ENCODE assay signal across 1 cellular context in the genomic region with DNA sequence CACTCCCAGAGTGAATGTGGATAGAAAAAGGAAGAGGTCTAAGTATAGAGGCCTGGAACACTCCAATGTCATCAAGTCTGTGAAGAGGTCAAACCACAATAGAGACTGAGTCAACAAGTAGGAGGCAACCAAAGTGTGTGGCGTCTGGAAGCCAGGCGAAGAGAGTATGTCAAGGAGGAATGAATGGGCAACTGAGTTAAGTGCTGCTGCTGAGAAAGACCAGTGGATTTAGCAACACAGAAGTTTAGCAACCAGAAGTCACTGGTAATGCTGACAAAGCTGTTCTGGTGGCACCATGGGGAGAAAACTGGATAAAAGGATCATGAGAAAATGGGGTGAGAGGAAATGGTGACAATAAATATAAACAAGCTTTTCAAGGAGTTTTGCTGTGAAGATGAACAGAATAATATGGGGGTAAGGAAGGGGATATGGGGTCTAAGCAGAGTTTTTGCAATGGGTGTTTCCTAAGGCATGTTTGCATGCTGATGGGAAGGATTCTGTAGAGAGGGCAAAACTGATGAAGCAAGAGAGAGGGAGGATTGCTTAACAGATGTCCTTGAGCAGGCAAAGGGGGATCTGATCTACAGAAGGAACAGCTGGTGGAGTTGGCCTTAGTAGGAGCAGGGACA.
TF ChIP-seq lines count a peak whose summit lies in the region.

No MANE protein-coding gene starts in this region.

TF ChIP-seq in K562, 482 proteins besides CTCF, POLR2A, EP300 and RAD21 (continued from another document and continues in another):
- TF ChIP-seq, protein P1, sequence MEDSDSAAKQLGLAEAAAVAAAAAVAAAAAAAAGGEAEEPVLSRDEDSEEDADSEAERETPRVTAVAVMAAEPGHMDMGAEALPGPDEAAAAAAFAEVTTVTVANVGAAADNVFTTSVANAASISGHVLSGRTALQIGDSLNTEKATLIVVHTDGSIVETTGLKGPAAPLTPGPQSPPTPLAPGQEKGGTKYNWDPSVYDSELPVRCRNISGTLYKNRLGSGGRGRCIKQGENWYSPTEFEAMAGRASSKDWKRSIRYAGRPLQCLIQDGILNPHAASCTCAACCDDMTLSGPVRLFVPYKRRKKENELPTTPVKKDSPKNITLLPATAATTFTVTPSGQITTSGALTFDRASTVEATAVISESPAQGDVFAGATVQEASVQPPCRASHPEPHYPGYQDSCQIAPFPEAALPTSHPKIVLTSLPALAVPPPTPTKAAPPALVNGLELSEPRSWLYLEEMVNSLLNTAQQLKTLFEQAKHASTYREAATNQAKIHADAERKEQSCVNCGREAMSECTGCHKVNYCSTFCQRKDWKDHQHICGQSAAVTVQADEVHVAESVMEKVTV (CRISPR knock-in tag; IDR thresholded peaks at IDR 0.05) = no peak
- TF ChIP-seq, protein P2, sequence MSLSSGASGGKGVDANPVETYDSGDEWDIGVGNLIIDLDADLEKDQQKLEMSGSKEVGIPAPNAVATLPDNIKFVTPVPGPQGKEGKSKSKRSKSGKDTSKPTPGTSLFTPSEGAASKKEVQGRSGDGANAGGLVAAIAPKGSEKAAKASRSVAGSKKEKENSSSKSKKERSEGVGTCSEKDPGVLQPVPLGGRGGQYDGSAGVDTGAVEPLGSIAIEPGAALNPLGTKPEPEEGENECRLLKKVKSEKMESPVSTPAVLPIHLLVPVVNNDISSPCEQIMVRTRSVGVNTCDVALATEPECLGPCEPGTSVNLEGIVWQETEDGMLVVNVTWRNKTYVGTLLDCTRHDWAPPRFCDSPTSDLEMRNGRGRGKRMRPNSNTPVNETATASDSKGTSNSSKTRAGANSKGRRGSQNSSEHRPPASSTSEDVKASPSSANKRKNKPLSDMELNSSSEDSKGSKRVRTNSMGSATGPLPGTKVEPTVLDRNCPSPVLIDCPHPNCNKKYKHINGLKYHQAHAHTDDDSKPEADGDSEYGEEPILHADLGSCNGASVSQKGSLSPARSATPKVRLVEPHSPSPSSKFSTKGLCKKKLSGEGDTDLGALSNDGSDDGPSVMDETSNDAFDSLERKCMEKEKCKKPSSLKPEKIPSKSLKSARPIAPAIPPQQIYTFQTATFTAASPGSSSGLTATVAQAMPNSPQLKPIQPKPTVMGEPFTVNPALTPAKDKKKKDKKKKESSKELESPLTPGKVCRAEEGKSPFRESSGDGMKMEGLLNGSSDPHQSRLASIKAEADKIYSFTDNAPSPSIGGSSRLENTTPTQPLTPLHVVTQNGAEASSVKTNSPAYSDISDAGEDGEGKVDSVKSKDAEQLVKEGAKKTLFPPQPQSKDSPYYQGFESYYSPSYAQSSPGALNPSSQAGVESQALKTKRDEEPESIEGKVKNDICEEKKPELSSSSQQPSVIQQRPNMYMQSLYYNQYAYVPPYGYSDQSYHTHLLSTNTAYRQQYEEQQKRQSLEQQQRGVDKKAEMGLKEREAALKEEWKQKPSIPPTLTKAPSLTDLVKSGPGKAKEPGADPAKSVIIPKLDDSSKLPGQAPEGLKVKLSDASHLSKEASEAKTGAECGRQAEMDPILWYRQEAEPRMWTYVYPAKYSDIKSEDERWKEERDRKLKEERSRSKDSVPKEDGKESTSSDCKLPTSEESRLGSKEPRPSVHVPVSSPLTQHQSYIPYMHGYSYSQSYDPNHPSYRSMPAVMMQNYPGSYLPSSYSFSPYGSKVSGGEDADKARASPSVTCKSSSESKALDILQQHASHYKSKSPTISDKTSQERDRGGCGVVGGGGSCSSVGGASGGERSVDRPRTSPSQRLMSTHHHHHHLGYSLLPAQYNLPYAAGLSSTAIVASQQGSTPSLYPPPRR (CRISPR knock-in tag; IDR thresholded peaks at IDR 0.05; ENCODE audit: borderline replicate concordance) = no peak
- TF ChIP-seq GABPA (tag; conservative IDR thresholded peaks at IDR 0.05; ENCODE audit: low read depth) = no peak
- peak; percentile 17; the same call in 1 of the 2 replicates for TF ChIP-seq NR2C1 (IDR thresholded peaks at IDR 0.05)
- TF ChIP-seq NR2C1 (tag; IDR thresholded peaks at IDR 0.05) = no peak; the same call in 1 of the 2 replicates
- no peak for TF ChIP-seq ETS2 (tag; IDR thresholded peaks at IDR 0.05; ENCODE audit: borderline replicate concordance, poor library complexity, severe bottlenecking)
- TF ChIP-seq TAF15 (IDR thresholded peaks at IDR 0.05; ENCODE audit: low read depth, low read length) = no peak
- no peak for TF ChIP-seq PTTG1 (tag; IDR thresholded peaks at IDR 0.05; ENCODE audit: low read depth)
- TF ChIP-seq, protein P3, sequence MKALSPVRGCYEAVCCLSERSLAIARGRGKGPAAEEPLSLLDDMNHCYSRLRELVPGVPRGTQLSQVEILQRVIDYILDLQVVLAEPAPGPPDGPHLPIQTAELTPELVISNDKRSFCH (CRISPR knock-in tag; IDR thresholded peaks at IDR 0.05) = no peak
- TF ChIP-seq, protein P3 (tag; IDR thresholded peaks at IDR 0.05) = no peak
- no peak for TF ChIP-seq ZNF134 (CRISPR knock-in tag; conservative IDR thresholded peaks at IDR 0.05)
- TF ChIP-seq RFX7 (CRISPR knock-in tag; IDR thresholded peaks at IDR 0.05) = no peak
- no peak for TF ChIP-seq SIRT6 (IDR thresholded peaks at IDR 0.05; ENCODE audit: low read depth, low read length)
- TF ChIP-seq CREM (IDR thresholded peaks at IDR 0.05; ENCODE audit: low read depth) = peak; percentile 46
- no peak for TF ChIP-seq TSC22D4 (tag; IDR thresholded peaks at IDR 0.05)
- TF ChIP-seq, protein P4, sequence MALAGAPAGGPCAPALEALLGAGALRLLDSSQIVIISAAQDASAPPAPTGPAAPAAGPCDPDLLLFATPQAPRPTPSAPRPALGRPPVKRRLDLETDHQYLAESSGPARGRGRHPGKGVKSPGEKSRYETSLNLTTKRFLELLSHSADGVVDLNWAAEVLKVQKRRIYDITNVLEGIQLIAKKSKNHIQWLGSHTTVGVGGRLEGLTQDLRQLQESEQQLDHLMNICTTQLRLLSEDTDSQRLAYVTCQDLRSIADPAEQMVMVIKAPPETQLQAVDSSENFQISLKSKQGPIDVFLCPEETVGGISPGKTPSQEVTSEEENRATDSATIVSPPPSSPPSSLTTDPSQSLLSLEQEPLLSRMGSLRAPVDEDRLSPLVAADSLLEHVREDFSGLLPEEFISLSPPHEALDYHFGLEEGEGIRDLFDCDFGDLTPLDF (CRISPR knock-in tag; IDR thresholded peaks at IDR 0.05) = no peak
- TF ChIP-seq SIN3B (IDR thresholded peaks at IDR 0.05; ENCODE audit: low read depth) = no peak
- TF ChIP-seq GATAD2B (IDR thresholded peaks at IDR 0.05; ENCODE audit: borderline replicate concordance) = no peak
- TF ChIP-seq PML (IDR thresholded peaks at IDR 0.05; ENCODE audit: low read length) = peak; percentile 38; the same call in 1 of the 2 replicates
- TF ChIP-seq FOXP1 (CRISPR knock-in tag; IDR thresholded peaks at IDR 0.05) = no peak
- TF ChIP-seq, protein P5, sequence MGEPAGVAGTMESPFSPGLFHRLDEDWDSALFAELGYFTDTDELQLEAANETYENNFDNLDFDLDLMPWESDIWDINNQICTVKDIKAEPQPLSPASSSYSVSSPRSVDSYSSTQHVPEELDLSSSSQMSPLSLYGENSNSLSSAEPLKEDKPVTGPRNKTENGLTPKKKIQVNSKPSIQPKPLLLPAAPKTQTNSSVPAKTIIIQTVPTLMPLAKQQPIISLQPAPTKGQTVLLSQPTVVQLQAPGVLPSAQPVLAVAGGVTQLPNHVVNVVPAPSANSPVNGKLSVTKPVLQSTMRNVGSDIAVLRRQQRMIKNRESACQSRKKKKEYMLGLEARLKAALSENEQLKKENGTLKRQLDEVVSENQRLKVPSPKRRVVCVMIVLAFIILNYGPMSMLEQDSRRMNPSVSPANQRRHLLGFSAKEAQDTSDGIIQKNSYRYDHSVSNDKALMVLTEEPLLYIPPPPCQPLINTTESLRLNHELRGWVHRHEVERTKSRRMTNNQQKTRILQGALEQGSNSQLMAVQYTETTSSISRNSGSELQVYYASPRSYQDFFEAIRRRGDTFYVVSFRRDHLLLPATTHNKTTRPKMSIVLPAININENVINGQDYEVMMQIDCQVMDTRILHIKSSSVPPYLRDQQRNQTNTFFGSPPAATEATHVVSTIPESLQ (CRISPR knock-in tag; IDR thresholded peaks at IDR 0.05) = no peak
- TF ChIP-seq NCOA6 (IDR thresholded peaks at IDR 0.05) = no peak
- no peak for TF ChIP-seq STAG1 (CRISPR knock-in tag; IDR thresholded peaks at IDR 0.05; ENCODE audit: borderline replicate concordance)
- no peak for TF ChIP-seq HNRNPLL (IDR thresholded peaks at IDR 0.05; ENCODE audit: low read depth, low read length, poor library complexity, severe bottlenecking)
- TF ChIP-seq PTBP1 (IDR thresholded peaks at IDR 0.05; ENCODE audit: low read depth, low read length) = no peak
- TF ChIP-seq, protein P6, sequence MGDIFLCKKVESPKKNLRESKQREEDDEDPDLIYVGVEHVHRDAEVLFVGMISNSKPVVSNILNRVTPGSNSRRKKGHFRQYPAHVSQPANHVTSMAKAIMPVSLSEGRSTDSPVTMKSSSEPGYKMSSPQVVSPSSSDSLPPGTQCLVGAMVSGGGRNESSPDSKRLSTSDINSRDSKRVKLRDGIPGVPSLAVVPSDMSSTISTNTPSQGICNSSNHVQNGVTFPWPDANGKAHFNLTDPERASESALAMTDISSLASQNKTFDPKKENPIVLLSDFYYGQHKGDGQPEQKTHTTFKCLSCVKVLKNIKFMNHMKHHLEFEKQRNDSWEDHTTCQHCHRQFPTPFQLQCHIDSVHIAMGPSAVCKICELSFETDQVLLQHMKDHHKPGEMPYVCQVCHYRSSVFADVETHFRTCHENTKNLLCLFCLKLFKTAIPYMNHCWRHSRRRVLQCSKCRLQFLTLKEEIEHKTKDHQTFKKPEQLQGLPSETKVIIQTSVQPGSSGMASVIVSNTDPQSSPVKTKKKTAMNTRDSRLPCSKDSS (IDR thresholded peaks at IDR 0.05; ENCODE audit: low read depth, partially characterized antibody) = no peak
- TF ChIP-seq, protein P7, sequence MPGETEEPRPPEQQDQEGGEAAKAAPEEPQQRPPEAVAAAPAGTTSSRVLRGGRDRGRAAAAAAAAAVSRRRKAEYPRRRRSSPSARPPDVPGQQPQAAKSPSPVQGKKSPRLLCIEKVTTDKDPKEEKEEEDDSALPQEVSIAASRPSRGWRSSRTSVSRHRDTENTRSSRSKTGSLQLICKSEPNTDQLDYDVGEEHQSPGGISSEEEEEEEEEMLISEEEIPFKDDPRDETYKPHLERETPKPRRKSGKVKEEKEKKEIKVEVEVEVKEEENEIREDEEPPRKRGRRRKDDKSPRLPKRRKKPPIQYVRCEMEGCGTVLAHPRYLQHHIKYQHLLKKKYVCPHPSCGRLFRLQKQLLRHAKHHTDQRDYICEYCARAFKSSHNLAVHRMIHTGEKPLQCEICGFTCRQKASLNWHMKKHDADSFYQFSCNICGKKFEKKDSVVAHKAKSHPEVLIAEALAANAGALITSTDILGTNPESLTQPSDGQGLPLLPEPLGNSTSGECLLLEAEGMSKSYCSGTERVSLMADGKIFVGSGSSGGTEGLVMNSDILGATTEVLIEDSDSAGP (CRISPR knock-in tag; IDR thresholded peaks at IDR 0.05) = no peak
- TF ChIP-seq, protein P8, sequence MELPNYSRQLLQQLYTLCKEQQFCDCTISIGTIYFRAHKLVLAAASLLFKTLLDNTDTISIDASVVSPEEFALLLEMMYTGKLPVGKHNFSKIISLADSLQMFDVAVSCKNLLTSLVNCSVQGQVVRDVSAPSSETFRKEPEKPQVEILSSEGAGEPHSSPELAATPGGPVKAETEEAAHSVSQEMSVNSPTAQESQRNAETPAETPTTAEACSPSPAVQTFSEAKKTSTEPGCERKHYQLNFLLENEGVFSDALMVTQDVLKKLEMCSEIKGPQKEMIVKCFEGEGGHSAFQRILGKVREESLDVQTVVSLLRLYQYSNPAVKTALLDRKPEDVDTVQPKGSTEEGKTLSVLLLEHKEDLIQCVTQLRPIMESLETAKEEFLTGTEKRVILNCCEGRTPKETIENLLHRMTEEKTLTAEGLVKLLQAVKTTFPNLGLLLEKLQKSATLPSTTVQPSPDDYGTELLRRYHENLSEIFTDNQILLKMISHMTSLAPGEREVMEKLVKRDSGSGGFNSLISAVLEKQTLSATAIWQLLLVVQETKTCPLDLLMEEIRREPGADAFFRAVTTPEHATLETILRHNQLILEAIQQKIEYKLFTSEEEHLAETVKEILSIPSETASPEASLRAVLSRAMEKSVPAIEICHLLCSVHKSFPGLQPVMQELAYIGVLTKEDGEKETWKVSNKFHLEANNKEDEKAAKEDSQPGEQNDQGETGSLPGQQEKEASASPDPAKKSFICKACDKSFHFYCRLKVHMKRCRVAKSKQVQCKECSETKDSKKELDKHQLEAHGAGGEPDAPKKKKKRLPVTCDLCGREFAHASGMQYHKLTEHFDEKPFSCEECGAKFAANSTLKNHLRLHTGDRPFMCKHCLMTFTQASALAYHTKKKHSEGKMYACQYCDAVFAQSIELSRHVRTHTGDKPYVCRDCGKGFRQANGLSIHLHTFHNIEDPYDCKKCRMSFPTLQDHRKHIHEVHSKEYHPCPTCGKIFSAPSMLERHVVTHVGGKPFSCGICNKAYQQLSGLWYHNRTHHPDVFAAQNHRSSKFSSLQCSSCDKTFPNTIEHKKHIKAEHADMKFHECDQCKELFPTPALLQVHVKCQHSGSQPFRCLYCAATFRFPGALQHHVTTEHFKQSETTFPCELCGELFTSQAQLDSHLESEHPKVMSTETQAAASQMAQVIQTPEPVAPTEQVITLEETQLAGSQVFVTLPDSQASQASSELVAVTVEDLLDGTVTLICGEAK (IDR thresholded peaks at IDR 0.05) = peak; percentile 39; the same call in 1 of the 2 replicates
- TF ChIP-seq, protein P8 (CRISPR knock-in tag; IDR thresholded peaks at IDR 0.05) = no peak
- no peak for TF ChIP-seq RFX5 (IDR thresholded peaks at IDR 0.05; ENCODE audit: low read depth, low read length)
